ENCODE assay signal across 1 cellular context in genomic region chr17:29179232-29180036, GRCh38.
TF ChIP-seq lines count a peak whose summit lies in the region.

No MANE protein-coding gene starts in this region.

TF ChIP-seq in HEK293, 187 proteins besides CTCF, POLR2A, EP300 and RAD21 (continued from another document):
- TF ChIP-seq ZNF10 (tag by site-specific recombination; IDR thresholded peaks at IDR 0.05): peak; percentile 72; the same call in 1 of the 2 replicates
- no peak for TF ChIP-seq ZNF626 (tag by site-specific recombination; IDR thresholded peaks at IDR 0.05)
- TF ChIP-seq ZBTB20 (tag by site-specific recombination; IDR thresholded peaks at IDR 0.05): peak; percentile 34; the same call in 1 of the 2 replicates
- 0 out of 2 replicates have a peak, but pooled peaks have one; percentile 18 for TF ChIP-seq KLF9 (tag by site-specific recombination; IDR thresholded peaks at IDR 0.05; ENCODE audit: low read depth)
- no peak for TF ChIP-seq ZNF692 (tag by site-specific recombination; IDR thresholded peaks at IDR 0.05)
- no peak for TF ChIP-seq ZNF629 (tag by site-specific recombination; IDR thresholded peaks at IDR 0.05)
- TF ChIP-seq KLF1 (tag by site-specific recombination; IDR thresholded peaks at IDR 0.05): peak; percentile 85
- no peak for TF ChIP-seq ZNF112 (tag by site-specific recombination; IDR thresholded peaks at IDR 0.05)
- no peak for TF ChIP-seq ZNF837 (tag by site-specific recombination; IDR thresholded peaks at IDR 0.05)
- no peak for TF ChIP-seq ZNF24 (tag by site-specific recombination; IDR thresholded peaks at IDR 0.05)
- no peak for TF ChIP-seq TSHZ1 (tag by site-specific recombination; IDR thresholded peaks at IDR 0.05; ENCODE audit: borderline replicate concordance)
- peak; percentile 49 for TF ChIP-seq ZFHX2 (tag by site-specific recombination; conservative IDR thresholded peaks at IDR 0.05)
- TF ChIP-seq, protein P1, sequence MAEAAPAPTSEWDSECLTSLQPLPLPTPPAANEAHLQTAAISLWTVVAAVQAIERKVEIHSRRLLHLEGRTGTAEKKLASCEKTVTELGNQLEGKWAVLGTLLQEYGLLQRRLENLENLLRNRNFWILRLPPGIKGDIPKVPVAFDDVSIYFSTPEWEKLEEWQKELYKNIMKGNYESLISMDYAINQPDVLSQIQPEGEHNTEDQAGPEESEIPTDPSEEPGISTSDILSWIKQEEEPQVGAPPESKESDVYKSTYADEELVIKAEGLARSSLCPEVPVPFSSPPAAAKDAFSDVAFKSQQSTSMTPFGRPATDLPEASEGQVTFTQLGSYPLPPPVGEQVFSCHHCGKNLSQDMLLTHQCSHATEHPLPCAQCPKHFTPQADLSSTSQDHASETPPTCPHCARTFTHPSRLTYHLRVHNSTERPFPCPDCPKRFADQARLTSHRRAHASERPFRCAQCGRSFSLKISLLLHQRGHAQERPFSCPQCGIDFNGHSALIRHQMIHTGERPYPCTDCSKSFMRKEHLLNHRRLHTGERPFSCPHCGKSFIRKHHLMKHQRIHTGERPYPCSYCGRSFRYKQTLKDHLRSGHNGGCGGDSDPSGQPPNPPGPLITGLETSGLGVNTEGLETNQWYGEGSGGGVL (tag by site-specific recombination; IDR thresholded peaks at IDR 0.05): peak; percentile 31; the same call in 1 of the 2 replicates
- peak; percentile 67 for TF ChIP-seq PATZ1 (tag by site-specific recombination; IDR thresholded peaks at IDR 0.05)
- TF ChIP-seq ZNF335 (tag by site-specific recombination; conservative IDR thresholded peaks at IDR 0.05): peak; percentile 38; the same call in 1 of the 2 replicates
